ENCODE assay signal across 8 cellular contexts in the genomic region with DNA sequence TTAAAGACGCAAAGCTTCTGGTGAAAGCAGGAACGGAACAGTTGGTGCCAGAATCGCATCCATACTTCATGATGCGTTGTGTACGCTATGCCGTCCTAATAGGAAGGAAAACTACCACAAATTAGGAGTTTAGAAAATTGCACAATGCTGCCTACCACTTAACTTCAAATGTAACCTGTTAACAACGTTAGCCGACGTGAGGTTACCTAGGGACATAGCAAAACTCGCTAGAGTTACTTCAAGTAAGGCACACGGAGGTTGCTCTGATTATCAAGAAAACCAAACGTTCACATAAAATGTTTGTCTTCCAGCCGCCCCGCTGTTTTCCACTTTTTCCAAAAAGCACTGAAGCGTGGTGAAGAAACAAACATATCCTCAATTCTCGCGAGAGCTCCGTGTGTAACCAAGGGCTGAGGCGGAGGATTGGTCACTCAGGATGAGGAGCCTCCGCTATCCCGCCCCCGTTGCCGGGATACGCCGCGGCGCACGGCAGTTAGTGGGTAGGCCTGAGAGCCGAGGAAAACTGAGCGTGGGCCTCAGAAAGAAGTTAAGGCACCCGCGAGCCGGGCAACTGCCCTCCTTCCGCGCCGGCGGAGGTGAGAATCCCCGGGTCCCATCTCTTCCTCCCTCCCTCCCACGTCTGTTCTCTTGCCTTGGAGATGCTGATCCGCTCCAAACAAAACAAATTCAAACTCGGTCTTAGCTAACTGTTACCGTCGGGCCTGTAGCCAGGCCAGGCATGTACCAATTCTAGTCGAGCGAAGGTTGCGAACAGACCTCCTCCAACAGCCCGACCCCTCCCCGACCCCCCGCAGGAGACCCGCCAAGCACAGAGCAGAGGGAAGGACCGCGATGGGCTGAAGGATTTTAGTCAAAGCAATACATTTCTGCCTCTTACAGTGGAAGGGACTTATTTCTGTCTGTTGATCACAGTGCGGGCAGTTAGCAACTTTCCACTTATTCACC. TPM values are rescaled to one million over a fixed set of nuclear protein-coding genes. Genes with fewer than 3 reads are reported as not detected.
DNase-seq lines count a peak whose midpoint lies in the region; ATAC-seq, FAIRE-seq and TF ChIP-seq lines count a peak whose summit lies in the region.

IFT74 (plus strand) TSS at position 492 of the 966 bp plus-strand sequence. CDS start 5,556 bp downstream, outside the sequence.

- H3K36me3 Mint-ChIP-seq in activated B cell treated with CpG ODN at 0.5 μM for 24 hours (ENCODE audit: low read depth), result peaks cover 3% of the 10 kb centered on the region

- no peak for TF ChIP-seq RAD21 in A549 (conservative IDR thresholded peaks at IDR 0.05 in 1 of 2, IDR thresholded peaks at IDR 0.05 in 1 of 2)

- peaks cover 14% of the 10 kb centered on the region; the same call in 2 of the 3 replicates for H3K4me1 ChIP-seq in A549
- H3K4me1 ChIP-seq in small intestine (ENCODE audit: control insufficient read depth in 2 of 2, insufficient read depth in 1 of 2, low read depth in 1 of 2, low read length in 1 of 2), result no peaks in the 10 kb centered on the region

- no peaks in the 10 kb centered on the region for H3K9me3 Mint-ChIP-seq in activated B cell treated with CpG ODN at 0.5 μM for 24 hours

- H3K4me3 ChIP-seq in A549 (peak within 1 kb of the TSS; percentile 74), small intestine (ENCODE audit: low read depth in 1 of 2, low read length in 2 of 2) (peak within 1 kb of the TSS; percentile 52 to 56)

- 2% methylated on average over 53 of the region's 53 CpGs for WGBS in A549 (ENCODE audit: missing lambda C conversion rate)
- WGBS in small intestine, 3 donors, result 0 to 1% (median 1%) methylated on average over 53 of the region's 53 CpGs

- ATAC-seq in A549, result peak; percentile 100
- peak; percentile 98 for ATAC-seq in GM18868 (IDR thresholded peaks at IDR 0.05; ENCODE audit: unreplicated experiment)
- peak; percentile 98 for ATAC-seq in HG03103 (IDR thresholded peaks at IDR 0.05; ENCODE audit: low read depth, unreplicated experiment)
- peak; percentile 100 for ATAC-seq in activated B cell treated with CpG ODN at 0.5 μM for 24 hours (ENCODE audit: low read depth)

- H3K9me3 ChIP-seq in A549 (no peaks in the 10 kb centered on the region), small intestine (ENCODE audit: control insufficient read depth, low read depth) (no peaks in the 10 kb centered on the region)

- DNase-seq in A549 (ENCODE audit: low read depth in 1 of 2, low spot score in 1 of 2) (peak; percentile 98 to 99), NCI-H2196 (lab: John Stamatoyannopoulos, UW; ENCODE audit: unreplicated experiment) (peak; percentile 97), activated B cell treated with CpG ODN at 0.5 μM for 24 hours (peak; percentile 88), caudate nucleus (lab: John Stamatoyannopoulos, UW) (peak; percentile 51 to 98 (median 92)), iPS-NIHi7 (ENCODE audit: extremely low spot score) (peak; percentile 98), small intestine (peak; percentile 98)

- CTCF ChIA-PET in A549 (lab: Yijun Ruan, JAX) (interaction anchor here (0.6 to 3.6 kb wide), 4 partner anchors 9 to 64 kb away, joined by 3 to 23 read pairs (median 6); partner anchors contain the start of genes CAAP1 and PLAA), activated B cell treated with CpG ODN at 0.5 μM for 24 hours (lab: Charles Lee) (interaction anchor here (1.6 kb wide), 1 partner anchor 574 kb away, joined by 4 read pairs; the partner anchor contains the start of gene MOB3B)

- intact Hi-C loops in activated B cell treated with CpG ODN at 0.5 μM for 24 hours (cut with micrococcal nuclease), result loop anchor here (1.0 to 2.0 kb wide), 2 partner anchors 9 to 63 kb away; partner anchors contain the start of genes CAAP1 and PLAA

- no peak for TF ChIP-seq CTCF in A549 (IDR thresholded peaks at IDR 0.05)
- TF ChIP-seq CTCF in activated B cell treated with CpG ODN at 0.5 μM for 24 hours (IDR thresholded peaks at IDR 0.05), result no peak

- H3K27ac Mint-ChIP-seq in activated B cell treated with CpG ODN at 0.5 μM for 24 hours, result peak within 1 kb of the TSS; percentile 90

- H3K27me3 ChIP-seq in small intestine (ENCODE audit: control insufficient read depth in 2 of 2, insufficient read depth in 2 of 2, low read length in 2 of 2), result no peaks in the 10 kb centered on the region

- TF ChIP-seq POLR2A in A549 (IDR thresholded peaks at IDR 0.05; ENCODE audit: low read length), result peak; percentile 76

- no peaks in the 10 kb centered on the region for H3K36me3 ChIP-seq in small intestine (ENCODE audit: control insufficient read depth in 2 of 2, insufficient read depth in 2 of 2, low read length in 2 of 2)

- peak; percentile 88 for FAIRE-seq in A549 (lab: Jason Lieb, UNC)
- peak; percentile 92 for FAIRE-seq in small intestine (lab: Jason Lieb, UNC)

- H3K4me2 ChIP-seq in A549, result peak within 1 kb of the TSS; percentile 97

- H3K27me3 Mint-ChIP-seq in activated B cell treated with CpG ODN at 0.5 μM for 24 hours, result peaks cover under 1% of the 10 kb centered on the region

- H3K4me3 Mint-ChIP-seq in activated B cell treated with CpG ODN at 0.5 μM for 24 hours, result peak within 1 kb of the TSS; percentile 88

- POLR2A ChIA-PET in A549 (lab: Yijun Ruan, JAX) (interaction anchor here (0.5 to 2.2 kb wide), 11 partner anchors 9 to 525 kb away, joined by 3 to 31 read pairs (median 4); partner anchors contain the start of genes CAAP1 and PLAA), activated B cell treated with CpG ODN at 0.5 μM for 24 hours (lab: Charles Lee) (interaction anchor here (0.6 to 3.0 kb wide), 8 partner anchors 9 to 617 kb away, joined by 4 to 57 read pairs (median 8); partner anchors contain the start of genes C9orf72, CAAP1 and PLAA)

- H3K27ac ChIP-seq in A549, result peak within 1 kb of the TSS; percentile 90 to 93
- H3K27ac ChIP-seq in caudate nucleus (ENCODE audit: low read depth, low read length), result peak within 1 kb of the TSS; percentile 94
- peak within 1 kb of the TSS; percentile 50 to 96 for H3K27ac ChIP-seq in small intestine (ENCODE audit: low read depth in 1 of 2, low read length in 1 of 2)

- H3K4me1 Mint-ChIP-seq in activated B cell treated with CpG ODN at 0.5 μM for 24 hours, result peaks cover 28% of the 10 kb centered on the region

- TF ChIP-seq EP300 in A549 (IDR thresholded peaks at IDR 0.05), result no peak

TF ChIP-seq in A549, 52 proteins besides CTCF, POLR2A, EP300 and RAD21 (continues in another document):
- TF ChIP-seq ATOH8 (CRISPR knock-in tag; IDR thresholded peaks at IDR 0.05; ENCODE audit: low read depth) (no peak), JUNB (IDR thresholded peaks at IDR 0.05) (no peak), FOSL2 (IDR thresholded peaks at IDR 0.05) (no peak), FOSL2 (CRISPR knock-in tag; IDR thresholded peaks at IDR 0.05) (no peak), ESRRA (IDR thresholded peaks at IDR 0.05; ENCODE audit: borderline replicate concordance, low read length) (no peak), BCL3 (IDR thresholded peaks at IDR 0.05) (peak; percentile 67; the same call in 1 of the 3 replicates), TFCP2L1 (CRISPR knock-in tag; IDR thresholded peaks at IDR 0.05) (no peak), GATA3 (IDR thresholded peaks at IDR 0.05; ENCODE audit: borderline replicate concordance) (0 out of 2 replicates have a peak, but pooled peaks have one; percentile 15), MAX (IDR thresholded peaks at IDR 0.05) (peak; percentile 65; the same call in 1 of the 2 replicates), BHLHE40 (IDR thresholded peaks at IDR 0.05; ENCODE audit: low read depth, low read length) (no peak), CHD4 (IDR thresholded peaks at IDR 0.05; ENCODE audit: borderline replicate concordance) (no peak), NR3C1 (IDR thresholded peaks at IDR 0.05) (no peak), ZC3H11A (IDR thresholded peaks at IDR 0.05) (no peak), HOXB5 (CRISPR knock-in tag; IDR thresholded peaks at IDR 0.05) (no peak), HOXB13 (CRISPR knock-in tag; IDR thresholded peaks at IDR 0.05; ENCODE audit: low read depth) (0 out of 2 replicates have a peak, but pooled peaks have one; percentile 38)
- TF ChIP-seq, protein P1, sequence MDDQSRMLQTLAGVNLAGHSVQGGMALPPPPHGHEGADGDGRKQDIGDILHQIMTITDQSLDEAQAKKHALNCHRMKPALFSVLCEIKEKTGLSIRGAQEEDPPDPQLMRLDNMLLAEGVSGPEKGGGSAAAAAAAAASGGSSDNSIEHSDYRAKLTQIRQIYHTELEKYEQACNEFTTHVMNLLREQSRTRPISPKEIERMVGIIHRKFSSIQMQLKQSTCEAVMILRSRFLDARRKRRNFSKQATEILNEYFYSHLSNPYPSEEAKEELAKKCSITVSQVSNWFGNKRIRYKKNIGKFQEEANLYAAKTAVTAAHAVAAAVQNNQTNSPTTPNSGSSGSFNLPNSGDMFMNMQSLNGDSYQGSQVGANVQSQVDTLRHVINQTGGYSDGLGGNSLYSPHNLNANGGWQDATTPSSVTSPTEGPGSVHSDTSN (IDR thresholded peaks at IDR 0.05), result no peak

RNA-seq across cellular contexts. Expression of gene IFT74, which starts in this region (rescaled TPM):
- polyA plus RNA-seq in A549 (2011; rRNA removed), result 17.3 and 26.3 TPM in 2 replicates
- polyA plus RNA-seq in A549 (2012; cell fraction: cytosol; rRNA removed), result 4.0 and 4.6 TPM in 2 replicates
- 4.6 and 6.7 TPM in 2 replicates for polyA plus RNA-seq in A549 (2012; cell fraction: nucleus; rRNA removed)
- 15.7 to 16.4 TPM (median 16.1 TPM) in 3 replicates for polyA plus RNA-seq in A549 (2017; fragmentation: RNase III; extraction: RNeasy Plus Mini Kit Qiagen cat#74134 plus additional on column Dnase treatment)
- polyA minus RNA-seq in A549 (2011; rRNA and poly(A)+ RNA removed), result 12.7 and 25.4 TPM in 2 replicates
- total RNA-seq in activated B cell treated with CpG ODN at 0.5 μM for 24 hours, result 14.3 and 14.9 TPM in 2 replicates
- 1 to 10 TPM; 4.6 to 8.4 (median 5.6) TPM for polyA plus RNA-seq in small intestine

Comparison
In these comparisons a context has a peak if more than half of its experiments do, and no peak if none do; other contexts are left out.
1. Peak in every context shown above with its lines: DNase-seq, ATAC-seq, H3K4me3 ChIP-seq and H3K27ac ChIP-seq.